Comparison of ENCODE assay signal across 8 cellular contexts in the genomic region with DNA sequence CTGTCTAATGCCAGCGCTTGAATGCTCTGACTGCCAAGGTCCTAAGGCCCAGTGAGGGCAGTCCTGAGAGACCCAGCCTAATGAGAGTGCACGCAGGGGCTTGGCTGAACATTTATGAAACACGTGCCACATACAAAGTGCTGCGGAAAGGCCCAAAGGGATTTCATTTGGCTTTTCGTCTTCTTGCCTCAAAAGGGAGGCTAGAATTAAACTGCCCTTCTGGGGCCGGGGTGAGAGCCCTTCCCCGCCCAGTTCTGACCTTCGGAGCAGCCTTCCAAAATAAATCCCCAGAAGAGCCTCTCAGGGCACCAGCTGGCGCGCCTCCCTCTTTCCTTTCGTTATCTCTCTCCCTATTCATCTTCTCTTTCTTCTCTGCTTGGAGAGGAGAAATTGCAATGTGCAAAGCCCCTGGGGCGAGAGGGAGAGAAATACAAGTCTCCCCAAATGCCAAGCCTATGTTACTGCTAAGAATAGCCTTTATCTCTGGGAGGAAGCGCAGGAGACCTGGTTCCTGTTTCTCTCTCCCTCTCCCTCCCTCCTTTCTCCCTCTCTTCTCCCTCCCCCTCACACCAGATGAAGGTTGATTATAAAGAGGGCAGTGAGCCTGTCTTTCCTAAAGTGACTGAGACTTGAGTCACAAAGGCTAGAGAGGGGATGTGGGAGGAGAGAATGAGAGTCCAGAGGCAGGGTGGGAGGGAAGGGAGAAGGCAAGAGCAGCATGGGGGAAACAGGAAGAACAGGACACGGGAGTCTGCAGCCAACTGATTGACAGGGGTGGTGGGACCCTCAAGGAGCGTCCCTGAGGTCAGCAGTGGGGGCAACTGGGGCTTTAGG. TPM values are rescaled to one million over a fixed set of nuclear protein-coding genes. Genes with fewer than 3 reads are reported as not detected.
DNase-seq lines count a peak whose midpoint lies in the region; ATAC-seq and TF ChIP-seq lines count a peak whose summit lies in the region.

No MANE protein-coding gene starts in this region.

- no peak for DNase-seq in activated CD8-positive, alpha-beta memory T cell treated with anti-CD3 and anti-CD28 coated beads, Interleukin-2, amount 10 ng/mL, durations not matched to agents 7 days and 5 days
- DNase-seq in activated CD8-positive, alpha-beta memory T cell treated with anti-CD3 and anti-CD28 coated beads for 24 hours, result no peak
- DNase-seq in NCI-H1417 treated with DMSO at 0.1 percent for 48 hours (lab: John Stamatoyannopoulos, UW) (peak; percentile 47), foreskin melanocyte (peak; percentile 64), occipital lobe (lab: John Stamatoyannopoulos, UW) (peak; percentile 41), 8988T (no peak)
- no peak for DNase-seq in activated CD8-positive, alpha-beta T cell treated with anti-CD3 and anti-CD28 coated beads for 36 hours

- peaks cover 9% of the 10 kb centered on the region for H3K27me3 Mint-ChIP-seq in activated CD8-positive, alpha-beta memory T cell treated with anti-CD3 and anti-CD28 coated beads, Interleukin-2, amount 10 ng/mL, durations not matched to agents 7 days and 5 days
- H3K27me3 Mint-ChIP-seq in activated CD8-positive, alpha-beta T cell treated with anti-CD3 and anti-CD28 coated beads for 36 hours, result peaks cover 13% of the 10 kb centered on the region

- no peaks in the 10 kb centered on the region for H3K36me3 Mint-ChIP-seq in activated CD8-positive, alpha-beta memory T cell treated with anti-CD3 and anti-CD28 coated beads, Interleukin-2, amount 10 ng/mL, durations not matched to agents 7 days and 5 days
- H3K36me3 Mint-ChIP-seq in activated CD8-positive, alpha-beta T cell treated with anti-CD3 and anti-CD28 coated beads for 36 hours (ENCODE audit: low read depth), result no peaks in the 10 kb centered on the region

- no peak for TF ChIP-seq CTCF in activated CD8-positive, alpha-beta T cell treated with anti-CD3 and anti-CD28 coated beads for 36 hours (IDR thresholded peaks at IDR 0.05)

- CTCF ChIA-PET in activated CD8-positive, alpha-beta memory T cell treated with anti-CD3 and anti-CD28 coated beads, Interleukin-2, amount 10 ng/mL, durations not matched to agents 7 days and 5 days (lab: Charles Lee), result interaction anchor here (0.6 to 7.2 kb wide), 30 partner anchors 9 to 667 kb away, joined by 3 to 120 read pairs (median 4); a partner anchor contains a TSS
- CTCF ChIA-PET in activated CD8-positive, alpha-beta T cell treated with anti-CD3 and anti-CD28 coated beads for 36 hours (lab: Charles Lee), result interaction anchor here (0.6 to 4.2 kb wide), 59 partner anchors 9 to 1676 kb away, joined by 3 to 68 read pairs (median 4); a partner anchor contains a TSS

- no peaks in the 10 kb centered on the region for H3K9me3 Mint-ChIP-seq in activated CD8-positive, alpha-beta memory T cell treated with anti-CD3 and anti-CD28 coated beads, Interleukin-2, amount 10 ng/mL, durations not matched to agents 7 days and 5 days (ENCODE audit: low read depth)
- H3K9me3 Mint-ChIP-seq in activated CD8-positive, alpha-beta T cell treated with anti-CD3 and anti-CD28 coated beads for 36 hours, result no peaks in the 10 kb centered on the region

- peak; percentile 21 for ATAC-seq in activated CD8-positive, alpha-beta memory T cell treated with anti-CD3 and anti-CD28 coated beads, Interleukin-2, amount 10 ng/mL, durations not matched to agents 7 days and 5 days
- peak; percentile 26 for ATAC-seq in HG02678 (IDR thresholded peaks at IDR 0.05; ENCODE audit: unreplicated experiment)
- peak; percentile 62 for ATAC-seq in activated CD8-positive, alpha-beta T cell treated with anti-CD3 and anti-CD28 coated beads for 36 hours

- peaks cover 12% of the 10 kb centered on the region for H3K4me1 Mint-ChIP-seq in activated CD8-positive, alpha-beta memory T cell treated with anti-CD3 and anti-CD28 coated beads, Interleukin-2, amount 10 ng/mL, durations not matched to agents 7 days and 5 days
- H3K4me1 Mint-ChIP-seq in activated CD8-positive, alpha-beta T cell treated with anti-CD3 and anti-CD28 coated beads for 36 hours (ENCODE audit: low read depth), result peaks cover 15% of the 10 kb centered on the region

- intact Hi-C loops in activated CD8-positive, alpha-beta T cell treated with anti-CD3 and anti-CD28 coated beads for 36 hours (cut with micrococcal nuclease), result loop anchor here (5.0 kb wide), 2 partner anchors 142 to 317 kb away; no protein-coding TSS in a partner anchor

- peak overlapping the region; percentile 6 for H3K4me3 Mint-ChIP-seq in activated CD8-positive, alpha-beta memory T cell treated with anti-CD3 and anti-CD28 coated beads, Interleukin-2, amount 10 ng/mL, durations not matched to agents 7 days and 5 days
- peak overlapping the region; percentile 52 for H3K4me3 Mint-ChIP-seq in activated CD8-positive, alpha-beta T cell treated with anti-CD3 and anti-CD28 coated beads for 36 hours

- POLR2A ChIA-PET in activated CD8-positive, alpha-beta T cell treated with anti-CD3 and anti-CD28 coated beads for 36 hours (lab: Charles Lee), result interaction anchor here (0.7 kb wide), 1 partner anchor 210 kb away, joined by 3 read pairs; a partner anchor contains a TSS

- H3K27ac Mint-ChIP-seq in activated CD8-positive, alpha-beta memory T cell treated with anti-CD3 and anti-CD28 coated beads, Interleukin-2, amount 10 ng/mL, durations not matched to agents 7 days and 5 days, result no peak overlapping the region
- no peak overlapping the region for H3K27ac Mint-ChIP-seq in activated CD8-positive, alpha-beta T cell treated with anti-CD3 and anti-CD28 coated beads for 36 hours

RNA-seq across cellular contexts. Expression of a gene that starts 36.7 kb away (rescaled TPM):
- total RNA-seq in activated CD8-positive, alpha-beta memory T cell treated with anti-CD3 and anti-CD28 coated beads, Interleukin-2, amount 10 ng/mL, durations not matched to agents 7 days and 5 days, result 100 to 1,000 TPM; 117 to 124 TPM
- 100 to 1,000 TPM; 147 to 162 TPM for total RNA-seq in activated CD8-positive, alpha-beta T cell treated with anti-CD3 and anti-CD28 coated beads for 36 hours
- total RNA-seq in occipital lobe, result 34.6 TPM

Comparison
In these comparisons a context has a peak if more than half of its experiments do, and no peak if none do; other contexts are left out.
1. DNase-seq: peak in NCI-H1417 treated with DMSO at 0.1 percent for 48 hours (single experiment), foreskin melanocyte (single experiment) and occipital lobe (single experiment); none in activated CD8-positive, alpha-beta memory T cell treated with anti-CD3 and anti-CD28 coated beads, Interleukin-2, amount 10 ng/mL, durations not matched to agents 7 days and 5 days (single experiment), activated CD8-positive, alpha-beta memory T cell treated with anti-CD3 and anti-CD28 coated beads for 24 hours (single experiment), activated CD8-positive, alpha-beta T cell treated with anti-CD3 and anti-CD28 coated beads for 36 hours (single experiment) and 8988T (single experiment).
2. Peak in every context shown above with its lines, with median percentiles within 50 percentile points of each other: ATAC-seq.